19 cellular contexts compared by ENCODE assay signal in the genomic region with DNA sequence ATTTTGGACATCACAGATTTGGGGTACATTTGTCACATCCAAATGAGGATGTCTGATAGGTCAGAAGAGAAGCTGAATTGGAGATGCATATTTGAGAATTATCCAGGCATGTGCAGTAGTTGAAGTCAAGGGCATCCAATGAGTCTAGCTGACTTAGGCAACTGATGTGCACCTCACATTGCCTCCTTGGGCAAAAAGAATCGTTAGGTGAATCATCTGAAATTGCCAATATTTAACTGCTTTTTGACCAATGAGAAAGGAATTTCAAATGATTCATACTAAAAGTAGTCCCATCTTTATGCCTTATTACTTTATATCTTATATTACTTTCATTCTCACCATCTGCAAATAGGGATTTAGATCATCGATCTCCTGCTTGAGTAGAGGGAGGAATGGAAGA.
A peak's percentile ranks its signal among the peaks of the same experiment; 100 is the strongest.
DNase-seq lines count a peak whose midpoint lies in the region; ATAC-seq, FAIRE-seq and TF ChIP-seq lines count a peak whose summit lies in the region.
"Had no signal": no experiment of that assay in that cellular context is flagged by ENCODE, and none has a peak within 500 bp of the region (broad histone marks: within the 10 kb centered on the region; RNA-seq: fewer than 3 reads in every experiment).

No MANE protein-coding gene starts in this region.

- no peak for TF ChIP-seq EP300 in SK-N-SH (IDR thresholded peaks at IDR 0.05; ENCODE audit: borderline replicate concordance in 1 of 2, low read depth in 1 of 2, low read length in 1 of 2)

- no peak overlapping the region for H2AFZ ChIP-seq in SK-N-SH (ENCODE audit: low read depth)

- no peaks in the 10 kb centered on the region for H4K20me1 ChIP-seq in SK-N-SH (ENCODE audit: insufficient read depth)

- no peaks in the 10 kb centered on the region for H3K9me2 ChIP-seq in SK-N-SH

- H3F3A ChIP-seq in SK-N-SH (replicated peaks; ENCODE audit: insufficient read depth): no peaks in the 10 kb centered on the region

- no peak for ATAC-seq in SK-N-SH treated with all-trans-retinoic acid at 6 μM for 48 hours
- ATAC-seq: GM12878 had no signal

- TF ChIP-seq CTCF in SK-N-SH (IDR thresholded peaks at IDR 0.05) (no peak), fibroblast of mammary gland (conservative IDR thresholded peaks at IDR 0.05; ENCODE audit: control insufficient read depth, insufficient read depth, low read depth, low read length) (no peak)

- POLR2A ChIA-PET in SK-N-SH (lab: Yijun Ruan, JAX): no interaction called here

- H3K36me3 ChIP-seq in SK-N-SH (replicated peaks in 1 of 2; ENCODE audit: control insufficient read depth in 1 of 2, insufficient read depth in 2 of 2, low read length in 1 of 2): no peaks in the 10 kb centered on the region
- H3K36me3 ChIP-seq: Peyer's patch had no signal

- H3K4me1 ChIP-seq in SK-N-SH (ENCODE audit: control insufficient read depth in 1 of 2, insufficient read depth in 2 of 2, low read depth in 1 of 2, low read length in 1 of 2): peaks cover 6 to 29% of the 10 kb centered on the region in 2 experiments; a peak in 3 of 4 replicates
- H3K4me1 ChIP-seq: Peyer's patch had no signal

- WGBS in SK-N-SH (ENCODE audit: low lambda C conversion rate): 48% methylated on average over 2 of the region's 2 CpGs

- no peak overlapping the region for H3K27ac ChIP-seq in SK-N-SH (ENCODE audit: low read depth in 2 of 2, low read length in 1 of 2)
- H3K27ac ChIP-seq: 22Rv1, Peyer's patch had no signal

- DNase-seq in SK-N-SH: no peak
- peak; percentile 58 for DNase-seq in RCC 7860 (ENCODE audit: low spot score)
- peak; percentile 62 for DNase-seq in fibroblast of mammary gland (ENCODE audit: low read depth)
- DNase-seq in NCI-H226: no peak
- DNase-seq in DMS 273 (lab: John Stamatoyannopoulos, UW; ENCODE audit: unreplicated experiment): no peak
- no peak for DNase-seq in MV-4-11 (lab: John Stamatoyannopoulos, UW)
- DNase-seq in NCI-H2196 treated with DMSO at 0.1 percent for 48 hours (lab: John Stamatoyannopoulos, UW; ENCODE audit: unreplicated experiment): no peak
- DNase-seq: C1 segment of cervical spinal cord, HFFc6, KBM-7, NCI-H1105, NCI-H187, NCI-H510A, Peyer's patch, SIG-M5 had no signal

- FAIRE-seq in RCC 7860 (lab: Jason Lieb, UNC): peak; percentile 77
- FAIRE-seq: GM12878, GM19239 had no signal

- H3K79me2 ChIP-seq in SK-N-SH (ENCODE audit: insufficient read depth): no peaks in the 10 kb centered on the region

- no peaks in the 10 kb centered on the region for H3K27me3 ChIP-seq in SK-N-SH (ENCODE audit: insufficient read depth)
- H3K27me3 ChIP-seq: Peyer's patch had no signal

- no peak for TF ChIP-seq RAD21 in SK-N-SH (IDR thresholded peaks at IDR 0.05; ENCODE audit: low read length)

- H3K4me2 ChIP-seq in SK-N-SH: no peak overlapping the region

- H3K9me3 ChIP-seq in SK-N-SH: no peaks in the 10 kb centered on the region
- H3K9me3 ChIP-seq: Peyer's patch had no signal

- H3K4me3 ChIP-seq in SK-N-SH (ENCODE audit: low read depth in 2 of 2, low read length in 1 of 2) (no peak overlapping the region), fibroblast of mammary gland (ENCODE audit: control insufficient read depth, low read depth, low read length) (no peak overlapping the region)
- H3K4me3 ChIP-seq: GM12878, Peyer's patch had no signal

- H3K9ac ChIP-seq in SK-N-SH: no peak overlapping the region

- CTCF ChIA-PET in SK-N-SH (lab: Yijun Ruan, JAX): interaction anchor here (1.1 kb wide), 1 partner anchor 47 kb away, joined by 3 read pairs; no protein-coding TSS in a partner anchor

TF ChIP-seq in SK-N-SH, 30 proteins besides CTCF, POLR2A, EP300 and RAD21:
- TF ChIP-seq RXRA (IDR thresholded peaks at IDR 0.05; ENCODE audit: borderline replicate concordance, low read depth) (no peak), FOSL2 (IDR thresholded peaks at IDR 0.05; ENCODE audit: borderline replicate concordance, low read depth) (peak; percentile 40; the same call in 1 of the 2 replicates), YY1 (IDR thresholded peaks at IDR 0.05; ENCODE audit: low read depth) (no peak)

TF ChIP-seq in SK-N-SH treated with all-trans-retinoic acid at 6 μM for 48 hours, 23 proteins besides CTCF, POLR2A, EP300 and RAD21:
- no peak for TF ChIP-seq ZNF8 (CRISPR knock-in tag; IDR thresholded peaks at IDR 0.05)
- TF ChIP-seq, protein P1, sequence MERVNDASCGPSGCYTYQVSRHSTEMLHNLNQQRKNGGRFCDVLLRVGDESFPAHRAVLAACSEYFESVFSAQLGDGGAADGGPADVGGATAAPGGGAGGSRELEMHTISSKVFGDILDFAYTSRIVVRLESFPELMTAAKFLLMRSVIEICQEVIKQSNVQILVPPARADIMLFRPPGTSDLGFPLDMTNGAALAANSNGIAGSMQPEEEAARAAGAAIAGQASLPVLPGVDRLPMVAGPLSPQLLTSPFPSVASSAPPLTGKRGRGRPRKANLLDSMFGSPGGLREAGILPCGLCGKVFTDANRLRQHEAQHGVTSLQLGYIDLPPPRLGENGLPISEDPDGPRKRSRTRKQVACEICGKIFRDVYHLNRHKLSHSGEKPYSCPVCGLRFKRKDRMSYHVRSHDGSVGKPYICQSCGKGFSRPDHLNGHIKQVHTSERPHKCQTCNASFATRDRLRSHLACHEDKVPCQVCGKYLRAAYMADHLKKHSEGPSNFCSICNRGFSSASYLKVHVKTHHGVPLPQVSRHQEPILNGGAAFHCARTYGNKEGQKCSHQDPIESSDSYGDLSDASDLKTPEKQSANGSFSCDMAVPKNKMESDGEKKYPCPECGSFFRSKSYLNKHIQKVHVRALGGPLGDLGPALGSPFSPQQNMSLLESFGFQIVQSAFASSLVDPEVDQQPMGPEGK (CRISPR knock-in tag; IDR thresholded peaks at IDR 0.05; ENCODE audit: borderline replicate concordance): no peak
- TF ChIP-seq ZNF565 (CRISPR knock-in tag; conservative IDR thresholded peaks at IDR 0.05; ENCODE audit: low read depth): no peak
- TF ChIP-seq, protein P2, sequence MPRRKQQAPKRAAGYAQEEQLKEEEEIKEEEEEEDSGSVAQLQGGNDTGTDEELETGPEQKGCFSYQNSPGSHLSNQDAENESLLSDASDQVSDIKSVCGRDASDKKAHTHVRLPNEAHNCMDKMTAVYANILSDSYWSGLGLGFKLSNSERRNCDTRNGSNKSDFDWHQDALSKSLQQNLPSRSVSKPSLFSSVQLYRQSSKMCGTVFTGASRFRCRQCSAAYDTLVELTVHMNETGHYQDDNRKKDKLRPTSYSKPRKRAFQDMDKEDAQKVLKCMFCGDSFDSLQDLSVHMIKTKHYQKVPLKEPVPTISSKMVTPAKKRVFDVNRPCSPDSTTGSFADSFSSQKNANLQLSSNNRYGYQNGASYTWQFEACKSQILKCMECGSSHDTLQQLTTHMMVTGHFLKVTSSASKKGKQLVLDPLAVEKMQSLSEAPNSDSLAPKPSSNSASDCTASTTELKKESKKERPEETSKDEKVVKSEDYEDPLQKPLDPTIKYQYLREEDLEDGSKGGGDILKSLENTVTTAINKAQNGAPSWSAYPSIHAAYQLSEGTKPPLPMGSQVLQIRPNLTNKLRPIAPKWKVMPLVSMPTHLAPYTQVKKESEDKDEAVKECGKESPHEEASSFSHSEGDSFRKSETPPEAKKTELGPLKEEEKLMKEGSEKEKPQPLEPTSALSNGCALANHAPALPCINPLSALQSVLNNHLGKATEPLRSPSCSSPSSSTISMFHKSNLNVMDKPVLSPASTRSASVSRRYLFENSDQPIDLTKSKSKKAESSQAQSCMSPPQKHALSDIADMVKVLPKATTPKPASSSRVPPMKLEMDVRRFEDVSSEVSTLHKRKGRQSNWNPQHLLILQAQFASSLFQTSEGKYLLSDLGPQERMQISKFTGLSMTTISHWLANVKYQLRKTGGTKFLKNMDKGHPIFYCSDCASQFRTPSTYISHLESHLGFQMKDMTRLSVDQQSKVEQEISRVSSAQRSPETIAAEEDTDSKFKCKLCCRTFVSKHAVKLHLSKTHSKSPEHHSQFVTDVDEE (CRISPR knock-in tag; IDR thresholded peaks at IDR 0.05): no peak
- no peak for TF ChIP-seq TCF4 (CRISPR knock-in tag; IDR thresholded peaks at IDR 0.05; ENCODE audit: borderline replicate concordance)
- TF ChIP-seq RARB (CRISPR knock-in tag; IDR thresholded peaks at IDR 0.05): no peak
- TF ChIP-seq, protein P3, sequence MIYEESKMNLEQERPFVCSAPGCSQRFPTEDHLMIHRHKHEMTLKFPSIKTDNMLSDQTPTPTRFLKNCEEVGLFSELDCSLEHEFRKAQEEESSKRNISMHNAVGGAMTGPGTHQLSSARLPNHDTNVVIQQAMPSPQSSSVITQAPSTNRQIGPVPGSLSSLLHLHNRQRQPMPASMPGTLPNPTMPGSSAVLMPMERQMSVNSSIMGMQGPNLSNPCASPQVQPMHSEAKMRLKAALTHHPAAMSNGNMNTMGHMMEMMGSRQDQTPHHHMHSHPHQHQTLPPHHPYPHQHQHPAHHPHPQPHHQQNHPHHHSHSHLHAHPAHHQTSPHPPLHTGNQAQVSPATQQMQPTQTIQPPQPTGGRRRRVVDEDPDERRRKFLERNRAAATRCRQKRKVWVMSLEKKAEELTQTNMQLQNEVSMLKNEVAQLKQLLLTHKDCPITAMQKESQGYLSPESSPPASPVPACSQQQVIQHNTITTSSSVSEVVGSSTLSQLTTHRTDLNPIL (CRISPR knock-in tag; IDR thresholded peaks at IDR 0.05; ENCODE audit: low read depth): no peak
- no peak for TF ChIP-seq TOX (CRISPR knock-in tag; IDR thresholded peaks at IDR 0.05; ENCODE audit: borderline replicate concordance)
- no peak for TF ChIP-seq ZFP3 (CRISPR knock-in tag; IDR thresholded peaks at IDR 0.05)
- TF ChIP-seq ISL1 (CRISPR knock-in tag; IDR thresholded peaks at IDR 0.05): no peak
- no peak for TF ChIP-seq SNAI2 (CRISPR knock-in tag; IDR thresholded peaks at IDR 0.05)
- TF ChIP-seq PPARA (CRISPR knock-in tag; IDR thresholded peaks at IDR 0.05; ENCODE audit: borderline replicate concordance): no peak
- TF ChIP-seq ZNF70 (CRISPR knock-in tag; IDR thresholded peaks at IDR 0.05): no peak
- TF ChIP-seq, protein P4, sequence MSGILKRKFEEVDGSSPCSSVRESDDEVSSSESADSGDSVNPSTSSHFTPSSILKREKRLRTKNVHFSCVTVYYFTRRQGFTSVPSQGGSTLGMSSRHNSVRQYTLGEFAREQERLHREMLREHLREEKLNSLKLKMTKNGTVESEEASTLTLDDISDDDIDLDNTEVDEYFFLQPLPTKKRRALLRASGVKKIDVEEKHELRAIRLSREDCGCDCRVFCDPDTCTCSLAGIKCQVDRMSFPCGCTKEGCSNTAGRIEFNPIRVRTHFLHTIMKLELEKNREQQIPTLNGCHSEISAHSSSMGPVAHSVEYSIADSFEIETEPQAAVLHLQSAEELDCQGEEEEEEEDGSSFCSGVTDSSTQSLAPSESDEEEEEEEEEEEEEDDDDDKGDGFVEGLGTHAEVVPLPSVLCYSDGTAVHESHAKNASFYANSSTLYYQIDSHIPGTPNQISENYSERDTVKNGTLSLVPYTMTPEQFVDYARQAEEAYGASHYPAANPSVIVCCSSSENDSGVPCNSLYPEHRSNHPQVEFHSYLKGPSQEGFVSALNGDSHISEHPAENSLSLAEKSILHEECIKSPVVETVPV (CRISPR knock-in tag; IDR thresholded peaks at IDR 0.05): no peak

Comparison
In these comparisons a context has a peak if more than half of its experiments do, and no peak if none do; other contexts are left out.
1. DNase-seq: peak in RCC 7860 (single experiment) and fibroblast of mammary gland (single experiment); none in SK-N-SH (single experiment), NCI-H226 (single experiment), DMS 273 (single experiment), MV-4-11 (single experiment) and NCI-H2196 treated with DMSO at 0.1 percent for 48 hours (single experiment).